In genomic region chr2:134119117-134119671, GRCh38 we compare ENCODE assay signal across 8 cellular contexts.
DNase-seq lines count a peak whose midpoint lies in the region; ATAC-seq and TF ChIP-seq lines count a peak whose summit lies in the region.

No MANE protein-coding gene starts in this region.

- peaks cover 44% of the 10 kb centered on the region for H3K4me1 ChIP-seq in suprapubic skin

- H3K27me3 ChIP-seq in suprapubic skin, result no peaks in the 10 kb centered on the region

- no peaks in the 10 kb centered on the region for H3K9me3 ChIP-seq in suprapubic skin

- H3K36me3 ChIP-seq in suprapubic skin, result no peaks in the 10 kb centered on the region

- no peak overlapping the region for H3K27ac Mint-ChIP-seq in activated T-cell treated with anti-CD3 and anti-CD28 coated beads, Interleukin-2, amount 50 U/mL, for 72 hours

- no peaks in the 10 kb centered on the region for H3K9me3 Mint-ChIP-seq in activated T-cell treated with anti-CD3 and anti-CD28 coated beads, Interleukin-2, amount 50 U/mL, for 72 hours

- WGBS in suprapubic skin, result 22% methylated on average over 8 of the region's 8 CpGs

- TF ChIP-seq CTCF in VCaP (conservative IDR thresholded peaks at IDR 0.05) (no peak), suprapubic skin (IDR thresholded peaks at IDR 0.05) (no peak)

- H3K4me3 ChIP-seq in iPS-11a (ENCODE audit: low read depth, low read length), result peak overlapping the region; percentile 72
- peak overlapping the region; percentile 98 for H3K4me3 ChIP-seq in suprapubic skin

- H3K27ac ChIP-seq in VCaP (peak overlapping the region; percentile 95), suprapubic skin (peak overlapping the region; percentile 91)

- H3K4me1 Mint-ChIP-seq in activated T-cell treated with anti-CD3 and anti-CD28 coated beads, Interleukin-2, amount 50 U/mL, for 72 hours (ENCODE audit: low read depth), result peaks cover 39% of the 10 kb centered on the region

- TF ChIP-seq POLR2A in suprapubic skin (IDR thresholded peaks at IDR 0.05), result no peak

- ATAC-seq in activated T-cell treated with anti-CD3 and anti-CD28 coated beads, Interleukin-2, amount 50 U/mL, for 72 hours (replicated peaks in 1 of 2), result peak; percentile 8 to 19
- ATAC-seq in HG03045 (IDR thresholded peaks at IDR 0.05; ENCODE audit: unreplicated experiment), result peak; percentile 2
- no peak for ATAC-seq in left lobe of liver

- H3K36me3 Mint-ChIP-seq in activated T-cell treated with anti-CD3 and anti-CD28 coated beads, Interleukin-2, amount 50 U/mL, for 72 hours (ENCODE audit: insufficient read depth in 2 of 2), result peaks cover 0 to 2% of the 10 kb centered on the region in 2 donors

- no peak for TF ChIP-seq EP300 in suprapubic skin (IDR thresholded peaks at IDR 0.05)

- H3K27me3 Mint-ChIP-seq in activated T-cell treated with anti-CD3 and anti-CD28 coated beads, Interleukin-2, amount 50 U/mL, for 72 hours (ENCODE audit: low read depth), result peaks cover 9% of the 10 kb centered on the region

- peak in 1 of 2 donors; percentile 14 for DNase-seq in activated T-cell treated with anti-CD3 and anti-CD28 coated beads, Interleukin-2, amount 50 U/mL, for 72 hours
- no peak for DNase-seq in activated T-cell treated with anti-CD3 and anti-CD28 coated beads, Interleukin-2, amount 50 U/mL, for 48 hours
- DNase-seq in suprapubic skin (ENCODE audit: low spot score in 2 of 2), result no peak
- DNase-seq in left lobe of liver (ENCODE audit: low spot score), result no peak
- DNase-seq in cerebellum (ENCODE audit: low spot score), result no peak

- H3K4me3 Mint-ChIP-seq in activated T-cell treated with anti-CD3 and anti-CD28 coated beads, Interleukin-2, amount 50 U/mL, for 72 hours, result peak overlapping the region; percentile 92 to 98
